Comparison of ENCODE assay signal across 11 cellular contexts in genomic region chr4:23966720-23967119, GRCh38.
DNase-seq lines count a peak whose midpoint lies in the region; ATAC-seq, FAIRE-seq and TF ChIP-seq lines count a peak whose summit lies in the region.
"Had no signal": no experiment of that assay in that cellular context is flagged by ENCODE, and none has a peak within 500 bp of the region (broad histone marks: within the 10 kb centered on the region; RNA-seq: fewer than 3 reads in every experiment).

No MANE protein-coding gene starts in this region.

- H3K27ac ChIP-seq in KMS-11 (no peak overlapping the region), osteoblast (ENCODE audit: low read depth, low read length) (no peak overlapping the region)

- H4K20me1 ChIP-seq in KMS-11 (ENCODE audit: insufficient read depth) (no peaks in the 10 kb centered on the region), osteoblast (ENCODE audit: insufficient read depth, low read length) (no peaks in the 10 kb centered on the region)

- H3K36me3 ChIP-seq in KMS-11 (ENCODE audit: insufficient read depth) (no peaks in the 10 kb centered on the region), bronchial epithelial cell (ENCODE audit: control insufficient read depth, insufficient read depth, low read length) (no peaks in the 10 kb centered on the region), osteoblast (ENCODE audit: insufficient read depth, low read length) (no peaks in the 10 kb centered on the region)

- H3K9ac ChIP-seq in KMS-11, result no peak overlapping the region

- H2AFZ ChIP-seq in KMS-11 (ENCODE audit: low read depth), result no peak overlapping the region
- H2AFZ ChIP-seq in osteoblast (ENCODE audit: low read length), result no peak overlapping the region

- FAIRE-seq in bronchial epithelial cell (lab: Jason Lieb, UNC), result no peak
- FAIRE-seq: A204.1 had no signal

- TF ChIP-seq CTCF in KMS-11 (conservative IDR thresholded peaks at IDR 0.05; ENCODE audit: low read depth, low read length) (0 out of 2 replicates have a peak, but pooled peaks have one; percentile 22), bronchial epithelial cell (IDR thresholded peaks at IDR 0.05; ENCODE audit: insufficient read depth, low read length, severe bottlenecking) (peak; percentile 63), osteoblast (IDR thresholded peaks at IDR 0.05; ENCODE audit: extremely low read depth, low read depth, low read length) (peak; percentile 22)

- no peak for ATAC-seq in HG02840 (IDR thresholded peaks at IDR 0.05; ENCODE audit: low FRiP score, unreplicated experiment)

- peak; percentile 9 for DNase-seq in NCI-H1092 treated with DMSO at 0.1 percent for 48 hours (lab: John Stamatoyannopoulos, UW)
- DNase-seq in NCI-H1092 (lab: John Stamatoyannopoulos, UW), result no peak
- DNase-seq in bronchial epithelial cell (ENCODE audit: low read depth), result no peak
- DNase-seq in osteoblast (ENCODE audit: insufficient read length, low spot score, missing footprints), result no peak
- DNase-seq in NOMO-1 treated with dmso at 0.1 percent for 144 hours (lab: John Stamatoyannopoulos, UW; ENCODE audit: unreplicated experiment), result no peak
- no peak for DNase-seq in NCI-H2196 treated with DMSO at 0.1 percent for 48 hours (lab: John Stamatoyannopoulos, UW; ENCODE audit: unreplicated experiment)
- DNase-seq: amygdala had no signal

- no peaks in the 10 kb centered on the region for H3K79me2 ChIP-seq in KMS-11 (ENCODE audit: insufficient read depth, low read depth)
- no peaks in the 10 kb centered on the region for H3K79me2 ChIP-seq in osteoblast (ENCODE audit: insufficient read depth, low read length)

- H3K4me3 ChIP-seq in KMS-11 (IDR thresholded peaks at IDR 0.05; ENCODE audit: insufficient read depth, low read depth, low read length) (no peak overlapping the region), bronchial epithelial cell (ENCODE audit: low read depth, low read length) (no peak overlapping the region), osteoblast (ENCODE audit: insufficient read depth, low read length) (no peak overlapping the region)
- H3K4me3 ChIP-seq: lung had no signal

- no peaks in the 10 kb centered on the region for H3K9me3 ChIP-seq in osteoblast (ENCODE audit: low read depth, low read length)

- H3K4me2 ChIP-seq in KMS-11, result no peak overlapping the region
- no peak overlapping the region for H3K4me2 ChIP-seq in osteoblast (ENCODE audit: insufficient read depth, low read length)

- peaks cover 27% of the 10 kb centered on the region for H3K4me1 ChIP-seq in KMS-11 (ENCODE audit: low read depth, poor library complexity, severe bottlenecking)
- no peaks in the 10 kb centered on the region for H3K4me1 ChIP-seq in osteoblast (ENCODE audit: insufficient read depth, low read length)

- H3K27me3 ChIP-seq in KMS-11 (ENCODE audit: insufficient read depth, low read depth) (no peaks in the 10 kb centered on the region), bronchial epithelial cell (ENCODE audit: control insufficient read depth, insufficient read depth, low read length) (no peaks in the 10 kb centered on the region), osteoblast (ENCODE audit: insufficient read depth, low read length) (peaks cover 3% of the 10 kb centered on the region)
